ENCODE assay signal across 19 cellular contexts in the genomic region with DNA sequence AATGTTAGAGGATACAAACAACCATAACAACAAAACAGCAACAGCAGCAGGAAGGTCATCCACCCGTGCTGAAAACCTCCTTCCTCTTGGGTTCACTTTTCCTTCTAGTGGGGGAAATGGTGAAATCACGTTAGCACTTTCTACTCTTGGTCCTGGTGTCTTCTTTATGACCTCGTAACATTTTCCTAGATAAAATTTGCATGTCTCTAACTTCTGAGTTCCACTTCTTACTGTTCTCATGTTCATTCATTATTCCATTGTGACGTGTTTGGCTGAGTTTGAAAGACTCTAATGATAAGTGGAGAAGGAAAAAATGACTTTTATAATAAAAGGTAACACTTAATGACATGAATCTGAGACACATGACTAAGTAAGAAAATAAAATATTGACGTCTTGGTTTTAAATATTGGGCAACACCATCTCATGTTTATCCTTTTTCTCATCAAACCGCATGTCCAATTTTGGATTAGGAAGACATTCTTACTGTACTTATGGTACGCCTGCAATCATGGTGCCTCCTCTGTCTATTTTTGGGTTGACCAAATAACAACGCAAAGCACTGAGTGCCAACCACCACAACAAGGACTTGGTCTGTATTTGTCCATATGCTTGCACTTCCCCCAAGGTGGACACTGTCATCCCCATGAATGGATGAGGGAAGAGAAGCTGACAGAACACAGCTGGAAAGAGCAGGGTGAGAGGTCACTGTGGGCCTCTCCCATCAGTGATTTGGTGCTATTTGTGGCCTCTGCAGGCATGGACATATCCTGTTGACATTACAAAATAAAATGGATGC. TPM values are rescaled to one million over a fixed set of nuclear protein-coding genes. Genes with fewer than 3 reads are reported as not detected.
DNase-seq lines count a peak whose midpoint lies in the region; ATAC-seq and TF ChIP-seq lines count a peak whose summit lies in the region.
"Had no signal": no experiment of that assay in that cellular context is flagged by ENCODE, and none has a peak within 500 bp of the region (broad histone marks: within the 10 kb centered on the region; RNA-seq: fewer than 3 reads in every experiment).

No MANE protein-coding gene starts in this region.

- H3K4me1 ChIP-seq in mucosa of rectum (ENCODE audit: control insufficient read depth in 2 of 2, insufficient read depth in 2 of 2, low read length in 2 of 2): peaks cover 3 to 12% of the 10 kb centered on the region in 2 donors

- H3K9me3 ChIP-seq in mucosa of rectum (ENCODE audit: control insufficient read depth in 2 of 2, low read length in 2 of 2): no peaks in the 10 kb centered on the region
- H3K9me3 ChIP-seq: body of pancreas, esophagus squamous epithelium, sigmoid colon had no signal

- H3K9ac ChIP-seq in mucosa of rectum (ENCODE audit: low read depth in 1 of 2, low read length in 2 of 2): no peak overlapping the region

- intact Hi-C loops in dendritic cell treated with granulocyte-macrophage colony-stimulating factor and Interleukin-4, amounts not matched to agents 40 ng/mL and 50 ng/mL, for 4 days (cut with micrococcal nuclease): no loop called here
- intact Hi-C loops in sciatic nerve (cut with DNase I): no loop called here

- no peak overlapping the region for H3K4me3 Mint-ChIP-seq in dendritic cell treated with granulocyte-macrophage colony-stimulating factor and Interleukin-4, amounts not matched to agents 40 ng/mL and 50 ng/mL, for 4 days
- H3K4me3 Mint-ChIP-seq: activated CD4-positive, alpha-beta T cell treated with anti-CD3 and anti-CD28 coated beads, Interleukin-2, amount 10 ng/mL, durations not matched to agents 24 days and 14 days; H9; neural crest cell had no signal

- ATAC-seq in sciatic nerve: no peak
- ATAC-seq: body of pancreas had no signal

- H3K27me3 Mint-ChIP-seq in dendritic cell treated with granulocyte-macrophage colony-stimulating factor and Interleukin-4, amounts not matched to agents 40 ng/mL and 50 ng/mL, for 4 days: no peaks in the 10 kb centered on the region

- H3K9me3 Mint-ChIP-seq in dendritic cell treated with granulocyte-macrophage colony-stimulating factor and Interleukin-4, amounts not matched to agents 40 ng/mL and 50 ng/mL, for 4 days: peaks cover 10% of the 10 kb centered on the region
- H3K9me3 Mint-ChIP-seq: activated T-helper 2 cell treated with anti-CD3 and anti-CD28 coated beads, Interferon-gamma antibody, Interleukin-2, Interleukin-4, amounts not matched to agents 10 μg/mL and 5 μg/mL and 100 μg/mL, durations not matched to agents 14 hours and 24 hours and 36 hours; H9 had no signal

- DNase-seq in AG09309 (ENCODE audit: low read depth): peak; percentile 56
- DNase-seq in CD1c-positive myeloid dendritic cell (ENCODE audit: extremely low spot score): peak; percentile 28
- DNase-seq in NCI-H1930 (lab: John Stamatoyannopoulos, UW): no peak
- DNase-seq in sciatic nerve (ENCODE audit: low spot score): no peak
- DNase-seq in LoVo (ENCODE audit: low spot score): no peak
- DNase-seq: activated CD4-positive, alpha-beta T cell treated with anti-CD3 and anti-CD28 coated beads, Interleukin-2, amount 10 ng/mL, durations not matched to agents 24 days and 14 days; body of pancreas; CD4-positive, alpha-beta memory T cell; esophagus squamous epithelium; H9; NCI-H1417 treated with DMSO at 0.1 percent for 48 hours; SIG-M5; sigmoid colon; stimulated activated CD4-positive, alpha-beta T cell treated with anti-CD3 and anti-CD28 coated beads, Interleukin-4, amount 100 ng/mL, for 4 hours had no signal

- H3K4me3 ChIP-seq in AG09309 (ENCODE audit: control insufficient read depth, low read depth, low read length) (no peak overlapping the region), mucosa of rectum (ENCODE audit: low read length in 2 of 2) (no peak overlapping the region)
- H3K4me3 ChIP-seq: body of pancreas, esophagus squamous epithelium, sigmoid colon had no signal

- H3K36me3 ChIP-seq in mucosa of rectum (ENCODE audit: control insufficient read depth in 2 of 2, insufficient read depth in 2 of 2, low read length in 2 of 2): no peaks in the 10 kb centered on the region
- H3K36me3 ChIP-seq: esophagus squamous epithelium, sigmoid colon had no signal

- peaks cover 50% of the 10 kb centered on the region for H3K4me1 Mint-ChIP-seq in dendritic cell treated with granulocyte-macrophage colony-stimulating factor and Interleukin-4, amounts not matched to agents 40 ng/mL and 50 ng/mL, for 4 days (ENCODE audit: low read depth)

- H3K27ac ChIP-seq in mucosa of rectum (ENCODE audit: low read depth in 2 of 2, low read length in 2 of 2): peak overlapping the region; percentile 34 to 52
- H3K27ac ChIP-seq: HL-60, sigmoid colon had no signal

- H3K36me3 Mint-ChIP-seq in dendritic cell treated with granulocyte-macrophage colony-stimulating factor and Interleukin-4, amounts not matched to agents 40 ng/mL and 50 ng/mL, for 4 days (ENCODE audit: low read depth): peaks cover 14% of the 10 kb centered on the region
- H3K36me3 Mint-ChIP-seq: CD4-positive, alpha-beta memory T cell had no signal

- no peak for TF ChIP-seq CTCF in AG09309 (IDR thresholded peaks at IDR 0.05; ENCODE audit: control insufficient read depth, insufficient read depth, low read depth, low read length, missing control alignments)

- peak overlapping the region; percentile 61 for H3K27ac Mint-ChIP-seq in dendritic cell treated with granulocyte-macrophage colony-stimulating factor and Interleukin-4, amounts not matched to agents 40 ng/mL and 50 ng/mL, for 4 days
- H3K27ac Mint-ChIP-seq: activated CD4-positive, alpha-beta T cell treated with anti-CD3 and anti-CD28 coated beads, Interleukin-2, amount 10 ng/mL, durations not matched to agents 24 days and 14 days; activated T-helper 2 cell treated with anti-CD3 and anti-CD28 coated beads, Interferon-gamma antibody, Interleukin-2, Interleukin-4, amounts not matched to agents 10 μg/mL and 5 μg/mL and 100 μg/mL, durations not matched to agents 14 hours and 24 hours and 36 hours had no signal

- H3K27me3 ChIP-seq in mucosa of rectum (ENCODE audit: control insufficient read depth in 2 of 2, insufficient read depth in 2 of 2, low read length in 2 of 2): no peaks in the 10 kb centered on the region
- H3K27me3 ChIP-seq: body of pancreas, esophagus squamous epithelium, sigmoid colon had no signal

RNA-seq across cellular contexts. Expression of gene IL1R1, which starts 25.7 kb away (rescaled TPM):
- 49.9 TPM for total RNA-seq in sciatic nerve

Comparison
In these comparisons a context has a peak if more than half of its experiments do, and no peak if none do; other contexts are left out.
1. DNase-seq: peak in AG09309 (single experiment) and CD1c-positive myeloid dendritic cell (single experiment); none in NCI-H1930 (0 of 2), sciatic nerve (single experiment) and LoVo (single experiment).